ENCODE assay signal across 1 cellular context in the genomic region with DNA sequence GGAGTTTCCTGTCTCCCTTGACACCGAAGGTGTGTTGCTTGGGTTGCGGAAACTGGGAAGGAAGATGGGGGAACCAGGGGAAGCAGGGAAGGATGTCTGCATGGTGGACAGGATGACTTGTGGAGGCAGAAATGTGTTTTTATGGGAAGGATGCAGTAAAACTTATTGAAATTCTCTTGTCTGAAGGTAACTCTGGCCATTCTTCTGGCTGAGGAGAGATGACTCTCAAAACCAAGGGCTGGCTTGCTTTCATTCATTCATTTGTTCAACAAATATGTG.
TF ChIP-seq lines count a peak whose summit lies in the region.

No MANE protein-coding gene starts in this region.

TF ChIP-seq in H1, 55 proteins besides CTCF, POLR2A, EP300 and RAD21:
- TF ChIP-seq GABPA (IDR thresholded peaks at IDR 0.05; ENCODE audit: borderline replicate concordance, insufficient read depth, low read length) (no peak), SIX5 (IDR thresholded peaks at IDR 0.05; ENCODE audit: low read depth, low read length) (no peak), CTBP2 (IDR thresholded peaks at IDR 0.05; ENCODE audit: borderline replicate concordance, insufficient read depth, insufficient read length, low read length) (no peak), CHD7 (IDR thresholded peaks at IDR 0.05; ENCODE audit: insufficient replicate concordance, low read length) (no peak), KDM1A (IDR thresholded peaks at IDR 0.05; ENCODE audit: borderline replicate concordance, low read length) (no peak), RFX5 (IDR thresholded peaks at IDR 0.05; ENCODE audit: borderline replicate concordance, low read depth, low read length) (no peak), CHD2 (IDR thresholded peaks at IDR 0.05; ENCODE audit: low read length) (no peak), CBX8 (IDR thresholded peaks at IDR 0.05; ENCODE audit: borderline replicate concordance, low read depth, low read length) (no peak), SRF (IDR thresholded peaks at IDR 0.05; ENCODE audit: low read depth, low read length) (no peak), RBBP5 (IDR thresholded peaks at IDR 0.05; ENCODE audit: borderline replicate concordance, low read depth, low read length) (no peak)
